Comparison of ENCODE assay signal across 28 cellular contexts in genomic region chrY:14755571-14755970, GRCh38.
"Had no signal": no experiment of that assay in that cellular context is flagged by ENCODE, and none has a peak within 500 bp of the region (broad histone marks: within the 10 kb centered on the region; RNA-seq: fewer than 3 reads in every experiment).

No MANE protein-coding gene starts in this region.

- H3K36me3 ChIP-seq: stomach, suprapubic skin, thoracic aorta, thyroid gland, tibial artery, tibial nerve, transverse colon, upper lobe of left lung, upper lobe of right lung, uterus, vagina had no signal

- H3K4me1 Mint-ChIP-seq: stimulated activated effector memory CD8-positive, alpha-beta T cell treated with anti-CD3 and anti-CD28 coated beads, Interleukin-12 subunit alpha, Interleukin-12 subunit beta, amount 100 ng/mL, for 72 hours; stimulated activated naive B cell treated with anti-CD40 and anti-IgM and Interleukin-4, amounts not matched to agents 10 μg/mL and 1 μg/mL and 100 μg/mL, for 72 hours; stimulated activated naive CD8-positive, alpha-beta T cell treated with anti-CD3 and anti-CD28 coated beads, Interleukin-15, amount 100 ng/mL, for 72 hours had no signal

- H3K9me3 ChIP-seq: stomach, suprapubic skin, testis, thoracic aorta, thyroid gland, tibial artery, tibial nerve, transverse colon, upper lobe of left lung, upper lobe of right lung, uterus, vagina had no signal

- H3K4me3 Mint-ChIP-seq: stimulated activated effector memory CD8-positive, alpha-beta T cell treated with anti-CD3 and anti-CD28 coated beads, Interleukin-12 subunit alpha, Interleukin-12 subunit beta, amount 100 ng/mL, for 72 hours; stimulated activated memory B cell treated with anti-CD40 and anti-IgM and Interleukin-4, amounts not matched to agents 10 μg/mL and 1 μg/mL and 100 μg/mL, for 72 hours; stimulated activated naive B cell treated with anti-CD40 and anti-IgM and Interleukin-4, amounts not matched to agents 10 μg/mL and 1 μg/mL and 100 μg/mL, for 72 hours; stimulated activated naive CD8-positive, alpha-beta T cell treated with anti-CD3 and anti-CD28 coated beads, Interleukin-15, amount 100 ng/mL, for 72 hours; stimulated activated naive CD8-positive, alpha-beta T cell treated with anti-CD3 and anti-CD28 coated beads, Interleukin-15, Interleukin-2, amounts not matched to agents 100 ng/mL and 50 ng/mL, for 24 hours; type B pancreatic cell had no signal

- H3K36me3 Mint-ChIP-seq: stimulated activated effector memory CD8-positive, alpha-beta T cell treated with anti-CD3 and anti-CD28 coated beads, Interleukin-12 subunit alpha, Interleukin-12 subunit beta, amount 100 ng/mL, for 72 hours; stimulated activated memory B cell treated with anti-CD40 and anti-IgM and Interleukin-4, amounts not matched to agents 10 μg/mL and 1 μg/mL and 100 μg/mL, for 72 hours; stimulated activated naive B cell treated with anti-CD40 and anti-IgM and Interleukin-4, amounts not matched to agents 10 μg/mL and 1 μg/mL and 100 μg/mL, for 72 hours; type B pancreatic cell had no signal

- H3K4me3 ChIP-seq: stomach, suprapubic skin, testis, thoracic aorta, thyroid gland, tibial artery, tibial nerve, transverse colon, upper lobe of left lung, upper lobe of right lung, uterus, vagina had no signal

- DNase-seq: stimulated activated CD4-positive, alpha-beta T cell treated with anti-CD3 and anti-CD28 coated beads, Interleukin-2, amount 100 ng/mL, for 48 hours; stimulated activated CD4-positive, alpha-beta T cell treated with anti-CD3 and anti-CD28 coated beads, Interleukin-4, amount 100 ng/mL, for 1 hour; stimulated activated CD4-positive, alpha-beta T cell treated with anti-CD3 and anti-CD28 coated beads, Interleukin-4, amount 100 ng/mL, for 24 hours; stimulated activated CD4-positive, alpha-beta T cell treated with anti-CD3 and anti-CD28 coated beads, Interleukin-4, amount 100 ng/mL, for 4 hours; stimulated activated CD8-positive, alpha-beta memory T cell treated with anti-CD3 and anti-CD28 coated beads, Interleukin-4, amount 100 ng/mL, for 48 hours; stimulated activated naive B cell treated with anti-CD40 and anti-IgM and Interleukin-4, amounts not matched to agents 10 μg/mL and 1 μg/mL and 100 μg/mL, for 72 hours; stimulated activated naive CD4-positive, alpha-beta T cell; stimulated activated naive CD4-positive, alpha-beta T cell treated with Interleukin-2 at 50 U/mL for 16 hours; stimulated activated naive CD8-positive, alpha-beta T cell treated with anti-CD3 and anti-CD28 coated beads, Interleukin-15, amount 100 ng/mL, for 72 hours; stimulated activated naive CD8-positive, alpha-beta T cell treated with anti-CD3 and anti-CD28 coated beads, Interleukin-15, Interleukin-2, amounts not matched to agents 100 U/mL and 50 U/mL, for 24 hours; stomach; substantia nigra; testis; thyroid gland; tibial artery; transverse colon; trophoblast cell; upper lobe of left lung; upper lobe of right lung; uterus had no signal

- ATAC-seq: stimulated activated effector memory CD8-positive, alpha-beta T cell treated with anti-CD3 and anti-CD28 coated beads, Interleukin-12 subunit alpha, Interleukin-12 subunit beta, amount 100 ng/mL, for 72 hours; stimulated activated memory B cell treated with anti-CD40 and anti-IgM and Interleukin-4, amounts not matched to agents 10 μg/mL and 1 μg/mL and 100 μg/mL, for 72 hours; stimulated activated naive B cell treated with anti-CD40 and anti-IgM and Interleukin-4, amounts not matched to agents 10 μg/mL and 1 μg/mL and 100 μg/mL, for 72 hours; stimulated activated naive CD8-positive, alpha-beta T cell treated with anti-CD3 and anti-CD28 coated beads, Interleukin-15, amount 100 ng/mL, for 72 hours; stimulated activated naive CD8-positive, alpha-beta T cell treated with anti-CD3 and anti-CD28 coated beads, Interleukin-15, Interleukin-2, amounts not matched to agents 100 U/mL and 50 U/mL, for 24 hours; upper lobe of right lung had no signal

- H3K27me3 ChIP-seq: stomach, suprapubic skin, testis, thyroid gland, tibial artery, tibial nerve, transverse colon, upper lobe of left lung, upper lobe of right lung, uterus, vagina had no signal

- H3K27me3 Mint-ChIP-seq: stimulated activated memory B cell treated with anti-CD40 and anti-IgM and Interleukin-4, amounts not matched to agents 10 μg/mL and 1 μg/mL and 100 μg/mL, for 72 hours; stimulated activated naive B cell treated with anti-CD40 and anti-IgM and Interleukin-4, amounts not matched to agents 10 μg/mL and 1 μg/mL and 100 μg/mL, for 72 hours; stimulated activated naive CD8-positive, alpha-beta T cell treated with anti-CD3 and anti-CD28 coated beads, Interleukin-15, amount 100 ng/mL, for 72 hours; stimulated activated naive CD8-positive, alpha-beta T cell treated with anti-CD3 and anti-CD28 coated beads, Interleukin-15, Interleukin-2, amounts not matched to agents 100 ng/mL and 50 ng/mL, for 24 hours; type B pancreatic cell had no signal

- H3K27ac Mint-ChIP-seq: stimulated activated effector memory CD8-positive, alpha-beta T cell treated with anti-CD3 and anti-CD28 coated beads, Interleukin-12 subunit alpha, Interleukin-12 subunit beta, amount 100 ng/mL, for 72 hours; stimulated activated memory B cell treated with anti-CD40 and anti-IgM and Interleukin-4, amounts not matched to agents 10 μg/mL and 1 μg/mL and 100 μg/mL, for 72 hours; stimulated activated naive B cell treated with anti-CD40 and anti-IgM and Interleukin-4, amounts not matched to agents 10 μg/mL and 1 μg/mL and 100 μg/mL, for 72 hours; stimulated activated naive CD8-positive, alpha-beta T cell treated with anti-CD3 and anti-CD28 coated beads, Interleukin-15, amount 100 ng/mL, for 72 hours; stimulated activated naive CD8-positive, alpha-beta T cell treated with anti-CD3 and anti-CD28 coated beads, Interleukin-15, Interleukin-2, amounts not matched to agents 100 ng/mL and 50 ng/mL, for 24 hours; type B pancreatic cell had no signal
